6 cellular contexts compared by ENCODE assay signal in genomic region chr5:171781744-171782143, GRCh38. TPM values are rescaled to one million over a fixed set of nuclear protein-coding genes. Genes with fewer than 3 reads are reported as not detected.
"Had no signal": no experiment of that assay in that cellular context is flagged by ENCODE, and none has a peak within 500 bp of the region (broad histone marks: within the 10 kb centered on the region; RNA-seq: fewer than 3 reads in every experiment).

No MANE protein-coding gene starts in this region.

RNA-seq across cellular contexts. Expression of gene SMIM23, which starts 3.9 kb away (rescaled TPM):
- total RNA-seq: GM23338, H4, H7, HFFc6, HT1080, IMR-90 had no signal
- polyA plus RNA-seq: GM23338, IMR-90 had no signal
